In genomic region chr11:129061466-129062194, GRCh38 we compare ENCODE assay signal across 18 cellular contexts.
DNase-seq lines count a peak whose midpoint lies in the region; ATAC-seq and TF ChIP-seq lines count a peak whose summit lies in the region.
"Had no signal": no experiment of that assay in that cellular context is flagged by ENCODE, and none has a peak within 500 bp of the region (broad histone marks: within the 10 kb centered on the region; RNA-seq: fewer than 3 reads in every experiment).

No MANE protein-coding gene starts in this region.

- H3K36me3 ChIP-seq in prostate gland: no peaks in the 10 kb centered on the region
- H3K36me3 ChIP-seq: colonic mucosa, uterus had no signal

- in situ Hi-C loops in ACHN (cut with HindIII; ENCODE audit: low pct_ligation_motif_present, low pct_unique_long_range_greater_than_20kb, low sequenced_read_pairs): no loop called here

- 50% methylated on average over 7 of the region's 7 CpGs for WGBS in prostate gland

- H3K4me1 ChIP-seq in foreskin keratinocyte: peaks cover 18% of the 10 kb centered on the region
- no peaks in the 10 kb centered on the region for H3K4me1 ChIP-seq in prostate gland (replicated peaks)
- H3K4me1 ChIP-seq: colonic mucosa, esophagus squamous epithelium, uterus had no signal

- DNase-seq in ACHN (peak; percentile 62), HT-29 (ENCODE audit: low spot score) (peak; percentile 91), SW480 (ENCODE audit: low spot score) (peak; percentile 48), foreskin keratinocyte (peak; percentile 56 to 84), prostate gland (ENCODE audit: low spot score) (no peak), AG08396 (ENCODE audit: low spot score) (no peak)
- DNase-seq: colonic mucosa; esophagus squamous epithelium; H9; NCI-H1417 treated with DMSO at 0.1 percent for 48 hours; NCI-H524 treated with DMSO at 0.1 percent for 48 hours; posterior cingulate gyrus; SHP77 treated with DMSO at 0.1 percent for 48 hours; stimulated activated CD4-positive, alpha-beta T cell treated with anti-CD3 and anti-CD28 coated beads, Interleukin-2, amount 100 ng/mL, for 24 hours; uterus had no signal

- H3K4me3 ChIP-seq in prostate gland: no peak overlapping the region
- H3K4me3 ChIP-seq: colonic mucosa, esophagus squamous epithelium, uterus had no signal

- no peaks in the 10 kb centered on the region for H3K27me3 ChIP-seq in foreskin keratinocyte
- H3K27me3 ChIP-seq in prostate gland (replicated peaks; ENCODE audit: insufficient read depth): no peaks in the 10 kb centered on the region
- H3K27me3 ChIP-seq: colonic mucosa, esophagus squamous epithelium, uterus had no signal

- no peak for TF ChIP-seq POLR2A in prostate gland (IDR thresholded peaks at IDR 0.05)

- TF ChIP-seq CTCF in foreskin keratinocyte (conservative IDR thresholded peaks at IDR 0.05): no peak
- no peak for TF ChIP-seq CTCF in prostate gland (IDR thresholded peaks at IDR 0.05)

- H3K27ac ChIP-seq in foreskin keratinocyte: peak overlapping the region; percentile 55
- no peak overlapping the region for H3K27ac ChIP-seq in prostate gland
- H3K27ac ChIP-seq: colonic mucosa, esophagus squamous epithelium, uterus, VCaP had no signal

- H3K9me3 ChIP-seq in prostate gland: no peaks in the 10 kb centered on the region
- H3K9me3 ChIP-seq: colonic mucosa, esophagus squamous epithelium, uterus had no signal

- intact Hi-C loops in prostate gland (cut with DNase I): no loop called here

- peak; percentile 100 for ATAC-seq in foreskin keratinocyte
- ATAC-seq in HG03097 (IDR thresholded peaks at IDR 0.05; ENCODE audit: low FRiP score, unreplicated experiment): no peak
- ATAC-seq in HG02840 (IDR thresholded peaks at IDR 0.05; ENCODE audit: low FRiP score, unreplicated experiment): no peak

Comparison
In these comparisons a context has a peak if more than half of its experiments do, and no peak if none do; other contexts are left out.
1. DNase-seq: peak in ACHN (single experiment), HT-29 (single experiment), SW480 (single experiment) and foreskin keratinocyte (2 of 2); none in prostate gland (single experiment) and AG08396 (single experiment).